6 cellular contexts compared by ENCODE assay signal in genomic region chr20:4120921-4121321, GRCh38.
"Had no signal": no experiment of that assay in that cellular context is flagged by ENCODE, and none has a peak within 500 bp of the region (broad histone marks: within the 10 kb centered on the region; RNA-seq: fewer than 3 reads in every experiment).

No MANE protein-coding gene starts in this region.

- DNase-seq: activated CD4-positive, alpha-beta T cell treated with anti-CD3 and anti-CD28 coated beads, Interleukin-2, amount 10 ng/mL, durations not matched to agents 24 days and 14 days; activated naive CD4-positive, alpha-beta T cell treated with anti-CD3 and anti-CD28 coated beads, Interleukin-2, amount 10 ng/mL, durations not matched to agents 7 days and 5 days; effector memory CD8-positive, alpha-beta T cell; nephron progenitor cell; small intestine had no signal

- ATAC-seq: effector memory CD8-positive, alpha-beta T cell; WTC11 had no signal
